In the genomic region with DNA sequence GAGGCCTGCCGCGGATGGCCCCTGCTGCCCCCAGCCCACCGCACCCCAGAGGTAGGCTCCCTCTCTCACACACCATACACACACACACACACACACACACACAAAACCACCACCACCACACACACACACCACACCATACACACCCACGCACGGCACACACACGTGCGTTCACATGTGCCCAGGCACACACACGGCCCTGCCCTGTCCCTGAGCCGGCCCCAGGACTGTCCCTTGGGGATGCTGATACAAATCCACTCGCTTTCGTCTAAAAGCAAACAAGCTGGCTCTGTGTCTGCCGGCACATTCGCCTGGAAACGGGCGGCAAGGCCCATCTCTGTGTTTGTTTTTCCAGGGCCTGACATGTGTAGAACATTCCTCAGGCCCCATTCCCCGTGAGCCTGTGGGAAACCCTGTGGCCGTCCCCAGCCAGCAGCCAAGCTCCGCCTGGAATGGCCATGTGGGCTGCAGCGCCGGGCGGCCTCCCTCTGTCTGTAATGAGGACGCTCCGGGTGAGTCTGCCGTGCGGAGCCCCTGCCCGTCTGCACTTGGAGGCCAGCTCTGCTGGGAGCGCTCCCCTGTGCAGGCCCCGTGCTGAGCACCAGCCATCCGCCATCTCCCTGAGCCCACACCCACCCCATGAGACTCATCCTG, we compare ENCODE assay signal across 12 cellular contexts.
A peak's percentile ranks its signal among the peaks of the same experiment; 100 is the strongest.
DNase-seq lines count a peak whose midpoint lies in the region; ATAC-seq and TF ChIP-seq lines count a peak whose summit lies in the region.
"Had no signal": no experiment of that assay in that cellular context is flagged by ENCODE, and none has a peak within 500 bp of the region (broad histone marks: within the 10 kb centered on the region; RNA-seq: fewer than 3 reads in every experiment).

No MANE protein-coding gene starts in this region.

- no peaks in the 10 kb centered on the region for H3K79me2 ChIP-seq in smooth muscle cell (ENCODE audit: low read depth)

- H3K27me3 ChIP-seq in colonic mucosa, result no peaks in the 10 kb centered on the region
- H3K27me3 ChIP-seq in smooth muscle cell (ENCODE audit: low read depth), result no peaks in the 10 kb centered on the region

- DNase-seq in colonic mucosa (peak; percentile 20), left lobe of liver (ENCODE audit: low spot score) (no peak), smooth muscle cell (lab: John Stamatoyannopoulos, UW; ENCODE audit: unreplicated experiment) (peak; percentile 60)
- DNase-seq in activated T-cell treated with anti-CD3 and anti-CD28 coated beads, Interleukin-2, amount 50 U/mL, for 4 hours, result no peak
- DNase-seq in activated CD4-positive, alpha-beta T cell treated with anti-CD3 and anti-CD28 coated beads for 36 hours, result no peak
- DNase-seq in activated T-helper 1 cell treated with anti-CD3 and anti-CD28 coated beads, Interleukin-12 subunit alpha, Interleukin-12 subunit beta, Interleukin-2, Interleukin-4 antibody, amounts not matched to agents 30 ng/mL and 10 ng/mL and 1 ng/mL, durations not matched to agents 14 hours and 24 hours and 36 hours (ENCODE audit: low spot score), result no peak
- DNase-seq in activated CD4-positive, alpha-beta T cell treated with anti-CD3 and anti-CD28 coated beads, Interleukin-2, amount 50 U/mL, for 4 hours, result no peak
- DNase-seq: hippocampal formation, NCI-H82, nucleus accumbens, T-helper 17 cell had no signal

- H3F3A ChIP-seq in smooth muscle cell (ENCODE audit: low read depth), result no peaks in the 10 kb centered on the region

- H3K27ac ChIP-seq in HEK293 (ENCODE audit: extremely low read depth, low read depth, low read length) (no peak overlapping the region), colonic mucosa (no peak overlapping the region), smooth muscle cell (ENCODE audit: low read depth) (peak overlapping the region; percentile 74)

- intact Hi-C loops in colonic mucosa (cut with DNase I), result no loop called here
- intact Hi-C loops in activated CD4-positive, alpha-beta T cell treated with anti-CD3 and anti-CD28 coated beads for 36 hours (cut with DNase I, micrococcal nuclease), result no loop called here
- intact Hi-C loops in activated T-helper 1 cell treated with anti-CD3 and anti-CD28 coated beads, Interleukin-12 subunit alpha, Interleukin-12 subunit beta, Interleukin-2, Interleukin-4 antibody, amounts not matched to agents 30 ng/mL and 10 ng/mL and 1 ng/mL, durations not matched to agents 14 hours and 24 hours and 36 hours (cut with micrococcal nuclease), result no loop called here

- 30% methylated on average over 25 of the region's 29 CpGs for WGBS in smooth muscle cell (ENCODE audit: low lambda C conversion rate)

- H3K27ac Mint-ChIP-seq in activated CD4-positive, alpha-beta T cell treated with anti-CD3 and anti-CD28 coated beads for 36 hours, result no peak overlapping the region
- no peak overlapping the region for H3K27ac Mint-ChIP-seq in activated T-helper 1 cell treated with anti-CD3 and anti-CD28 coated beads, Interleukin-12 subunit alpha, Interleukin-12 subunit beta, Interleukin-2, Interleukin-4 antibody, amounts not matched to agents 30 ng/mL and 10 ng/mL and 1 ng/mL, durations not matched to agents 14 hours and 24 hours and 36 hours
- H3K27ac Mint-ChIP-seq: T-helper 17 cell had no signal

- H3K9me3 ChIP-seq in HEK293 (ENCODE audit: control insufficient read depth, insufficient read depth, low read depth, low read length) (no peaks in the 10 kb centered on the region), colonic mucosa (no peaks in the 10 kb centered on the region), smooth muscle cell (replicated peaks; ENCODE audit: low read depth) (no peaks in the 10 kb centered on the region)

- H3K9ac ChIP-seq in colonic mucosa (ENCODE audit: low read depth in 2 of 2, low read length in 2 of 2) (no peak overlapping the region), smooth muscle cell (ENCODE audit: low read depth) (no peak overlapping the region)

- H3K9me3 Mint-ChIP-seq in activated T-cell treated with anti-CD3 and anti-CD28 coated beads, Interleukin-2, amount 50 U/mL, for 4 hours, result no peaks in the 10 kb centered on the region
- no peaks in the 10 kb centered on the region for H3K9me3 Mint-ChIP-seq in activated CD4-positive, alpha-beta T cell treated with anti-CD3 and anti-CD28 coated beads for 36 hours (ENCODE audit: low read depth)
- H3K9me3 Mint-ChIP-seq in activated T-helper 1 cell treated with anti-CD3 and anti-CD28 coated beads, Interleukin-12 subunit alpha, Interleukin-12 subunit beta, Interleukin-2, Interleukin-4 antibody, amounts not matched to agents 30 ng/mL and 10 ng/mL and 1 ng/mL, durations not matched to agents 14 hours and 24 hours and 36 hours, result no peaks in the 10 kb centered on the region

- H3K4me3 Mint-ChIP-seq in activated T-cell treated with anti-CD3 and anti-CD28 coated beads, Interleukin-2, amount 50 U/mL, for 4 hours, result no peak overlapping the region
- no peak overlapping the region for H3K4me3 Mint-ChIP-seq in activated CD4-positive, alpha-beta T cell treated with anti-CD3 and anti-CD28 coated beads for 36 hours
- no peak overlapping the region for H3K4me3 Mint-ChIP-seq in activated T-helper 1 cell treated with anti-CD3 and anti-CD28 coated beads, Interleukin-12 subunit alpha, Interleukin-12 subunit beta, Interleukin-2, Interleukin-4 antibody, amounts not matched to agents 30 ng/mL and 10 ng/mL and 1 ng/mL, durations not matched to agents 14 hours and 24 hours and 36 hours
- H3K4me3 Mint-ChIP-seq: T-helper 17 cell had no signal

- CTCF ChIA-PET in HEK293 (lab: Yijun Ruan, JAX), result no interaction called here
- CTCF ChIA-PET in activated CD4-positive, alpha-beta T cell treated with anti-CD3 and anti-CD28 coated beads for 36 hours (lab: Charles Lee), result interaction anchor here (0.6 kb wide), 1 partner anchor 89 kb away, joined by 3 read pairs; no protein-coding TSS in a partner anchor

- peak; percentile 9 for ATAC-seq in left lobe of liver
- ATAC-seq in activated T-cell treated with anti-CD3 and anti-CD28 coated beads, Interleukin-2, amount 50 U/mL, for 4 hours, result no peak
- no peak for ATAC-seq in activated CD4-positive, alpha-beta T cell treated with anti-CD3 and anti-CD28 coated beads for 36 hours
- ATAC-seq: T-helper 17 cell had no signal

- H3K36me3 Mint-ChIP-seq in activated T-cell treated with anti-CD3 and anti-CD28 coated beads, Interleukin-2, amount 50 U/mL, for 4 hours (ENCODE audit: insufficient read depth), result no peaks in the 10 kb centered on the region
- no peaks in the 10 kb centered on the region for H3K36me3 Mint-ChIP-seq in activated CD4-positive, alpha-beta T cell treated with anti-CD3 and anti-CD28 coated beads for 36 hours (ENCODE audit: low read depth)
- no peaks in the 10 kb centered on the region for H3K36me3 Mint-ChIP-seq in activated T-helper 1 cell treated with anti-CD3 and anti-CD28 coated beads, Interleukin-12 subunit alpha, Interleukin-12 subunit beta, Interleukin-2, Interleukin-4 antibody, amounts not matched to agents 30 ng/mL and 10 ng/mL and 1 ng/mL, durations not matched to agents 14 hours and 24 hours and 36 hours (ENCODE audit: low read depth)

- no peaks in the 10 kb centered on the region for H3K4me1 Mint-ChIP-seq in activated T-cell treated with anti-CD3 and anti-CD28 coated beads, Interleukin-2, amount 50 U/mL, for 4 hours (ENCODE audit: low read depth)
- H3K4me1 Mint-ChIP-seq in activated CD4-positive, alpha-beta T cell treated with anti-CD3 and anti-CD28 coated beads for 36 hours, result no peaks in the 10 kb centered on the region
- H3K4me1 Mint-ChIP-seq in activated T-helper 1 cell treated with anti-CD3 and anti-CD28 coated beads, Interleukin-12 subunit alpha, Interleukin-12 subunit beta, Interleukin-2, Interleukin-4 antibody, amounts not matched to agents 30 ng/mL and 10 ng/mL and 1 ng/mL, durations not matched to agents 14 hours and 24 hours and 36 hours (ENCODE audit: low read depth), result no peaks in the 10 kb centered on the region

- H3K27me3 Mint-ChIP-seq in activated T-cell treated with anti-CD3 and anti-CD28 coated beads, Interleukin-2, amount 50 U/mL, for 4 hours (ENCODE audit: low read depth), result no peaks in the 10 kb centered on the region
- no peaks in the 10 kb centered on the region for H3K27me3 Mint-ChIP-seq in activated CD4-positive, alpha-beta T cell treated with anti-CD3 and anti-CD28 coated beads for 36 hours
- H3K27me3 Mint-ChIP-seq in activated T-helper 1 cell treated with anti-CD3 and anti-CD28 coated beads, Interleukin-12 subunit alpha, Interleukin-12 subunit beta, Interleukin-2, Interleukin-4 antibody, amounts not matched to agents 30 ng/mL and 10 ng/mL and 1 ng/mL, durations not matched to agents 14 hours and 24 hours and 36 hours (ENCODE audit: insufficient read depth), result peaks cover 2% of the 10 kb centered on the region

- H3K4me1 ChIP-seq in HEK293 (ENCODE audit: control insufficient read depth, insufficient read depth, low read length) (0 out of 2 replicates have a peak, but pooled peaks cover 2% of the 10 kb centered on the region), colonic mucosa (no peaks in the 10 kb centered on the region), smooth muscle cell (ENCODE audit: low read depth) (peaks cover 5% of the 10 kb centered on the region)

- H3K4me3 ChIP-seq in HEK293 (ENCODE audit: low read depth, low read length), result no peak overlapping the region
- H3K4me3 ChIP-seq in colonic mucosa, result no peak overlapping the region
- H3K4me3 ChIP-seq in smooth muscle cell, result no peak overlapping the region

- H2AFZ ChIP-seq in smooth muscle cell (ENCODE audit: low read depth), result no peak overlapping the region

- POLR2A ChIA-PET in HEK293 (lab: Yijun Ruan, JAX), result no interaction called here
- POLR2A ChIA-PET in activated CD4-positive, alpha-beta T cell treated with anti-CD3 and anti-CD28 coated beads for 36 hours (lab: Charles Lee), result no interaction called here

- H3K4me2 ChIP-seq in smooth muscle cell, result peak overlapping the region; percentile 37

- no peaks in the 10 kb centered on the region for H4K20me1 ChIP-seq in smooth muscle cell (ENCODE audit: low read depth)

- TF ChIP-seq CTCF in HEK293 (tag by site-specific recombination; IDR thresholded peaks at IDR 0.05), result no peak
- no peak for TF ChIP-seq CTCF in colonic mucosa (IDR thresholded peaks at IDR 0.05)
- no peak for TF ChIP-seq CTCF in smooth muscle cell (IDR thresholded peaks at IDR 0.05; ENCODE audit: borderline replicate concordance, insufficient read depth, poor library complexity, severe bottlenecking)

- no peaks in the 10 kb centered on the region for H3K36me3 ChIP-seq in HEK293 (ENCODE audit: control insufficient read depth in 2 of 2, insufficient read depth in 1 of 2, low read length in 2 of 2)
- no peaks in the 10 kb centered on the region for H3K36me3 ChIP-seq in colonic mucosa
- no peaks in the 10 kb centered on the region for H3K36me3 ChIP-seq in smooth muscle cell (ENCODE audit: low read depth)

TF ChIP-seq in HEK293, 187 proteins besides CTCF, POLR2A, EP300 and RAD21 (continues in another document):
- TF ChIP-seq ZIC2 (tag by site-specific recombination; IDR thresholded peaks at IDR 0.05), result peak; percentile 57

Comparison
In these comparisons a context has a peak if more than half of its experiments do, and no peak if none do; other contexts are left out.
1. DNase-seq: peak in colonic mucosa (single experiment) and smooth muscle cell (single experiment); none in left lobe of liver (single experiment), activated T-cell treated with anti-CD3 and anti-CD28 coated beads, Interleukin-2, amount 50 U/mL, for 4 hours (single experiment), activated CD4-positive, alpha-beta T cell treated with anti-CD3 and anti-CD28 coated beads for 36 hours (single experiment), activated T-helper 1 cell treated with anti-CD3 and anti-CD28 coated beads, Interleukin-12 subunit alpha, Interleukin-12 subunit beta, Interleukin-2, Interleukin-4 antibody, amounts not matched to agents 30 ng/mL and 10 ng/mL and 1 ng/mL, durations not matched to agents 14 hours and 24 hours and 36 hours (single experiment) and activated CD4-positive, alpha-beta T cell treated with anti-CD3 and anti-CD28 coated beads, Interleukin-2, amount 50 U/mL, for 4 hours (0 of 2).